In the genomic region with DNA sequence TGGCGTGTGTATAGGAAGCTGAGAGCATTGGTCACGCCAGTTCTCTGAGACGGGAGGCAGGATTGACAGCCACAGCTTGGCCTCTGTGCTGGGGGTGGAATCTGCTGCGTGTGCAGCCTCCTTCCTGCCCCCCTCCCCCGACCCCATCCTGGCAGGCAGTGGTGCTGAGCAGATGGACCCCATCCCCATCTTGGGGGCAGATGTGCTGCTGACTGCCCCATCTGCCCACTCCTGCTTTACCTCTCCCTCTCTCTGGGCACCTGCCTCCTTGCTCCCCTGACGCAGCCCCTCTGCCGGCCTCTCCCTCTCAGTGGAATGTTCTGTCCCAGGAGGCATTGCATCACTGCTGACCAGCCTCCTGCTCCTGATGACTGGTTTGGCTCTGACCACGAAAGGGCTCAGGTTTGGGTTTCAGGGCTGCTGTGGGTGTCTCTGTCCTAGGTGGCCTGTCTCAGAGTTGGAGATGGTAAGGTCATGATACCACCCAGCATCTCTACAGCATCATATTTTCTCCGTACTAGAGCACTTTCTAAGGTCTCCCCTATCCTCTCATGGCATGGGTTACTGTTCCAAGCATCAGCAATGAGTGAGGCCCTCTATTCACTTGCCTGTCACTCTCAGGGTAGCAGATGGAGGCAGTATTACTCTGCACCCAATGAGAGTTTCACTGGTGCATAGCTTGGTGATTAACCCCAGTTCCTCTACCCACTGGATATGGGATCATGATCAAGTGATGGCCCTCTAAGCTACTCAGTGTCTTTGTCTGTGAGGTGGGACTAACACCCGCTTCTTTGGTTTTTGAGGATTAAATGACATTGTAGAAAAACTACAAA, we compare ENCODE assay signal across 13 cellular contexts.
A peak's percentile ranks its signal among the peaks of the same experiment; 100 is the strongest.
DNase-seq lines count a peak whose midpoint lies in the region; ATAC-seq and TF ChIP-seq lines count a peak whose summit lies in the region.
"Had no signal": no experiment of that assay in that cellular context is flagged by ENCODE, and none has a peak within 500 bp of the region (broad histone marks: within the 10 kb centered on the region; RNA-seq: fewer than 3 reads in every experiment).

No MANE protein-coding gene starts in this region.

- H3K27ac ChIP-seq in foreskin keratinocyte (no peak overlapping the region), psoas muscle (peak overlapping the region; percentile 94), Peyer's patch (no peak overlapping the region)
- H3K27ac ChIP-seq: gastroesophageal sphincter, stomach had no signal

- H3K36me3 ChIP-seq in psoas muscle (ENCODE audit: insufficient read depth in 1 of 2, low read depth in 1 of 2) (no peaks in the 10 kb centered on the region), Peyer's patch (no peaks in the 10 kb centered on the region)
- H3K36me3 ChIP-seq: gastroesophageal sphincter, stomach had no signal

- H3K4me1 ChIP-seq in foreskin keratinocyte (no peaks in the 10 kb centered on the region), psoas muscle (peaks cover 76% of the 10 kb centered on the region), Peyer's patch (peaks cover 0 to 7% (median 6%) of the 10 kb centered on the region in 4 donors)
- H3K4me1 ChIP-seq: gastroesophageal sphincter, stomach had no signal

- intact Hi-C loops in psoas muscle (cut with DNase I) = loop anchor here in 1 of 2 donors (5.0 kb wide), 1 partner anchor 36 kb away; no protein-coding TSS in a partner anchor

- H3K27me3 ChIP-seq in foreskin keratinocyte (peaks cover 16% of the 10 kb centered on the region), psoas muscle (ENCODE audit: insufficient read depth in 3 of 3, low read length in 2 of 3) (no peaks in the 10 kb centered on the region), Peyer's patch (no peaks in the 10 kb centered on the region)

- no peaks in the 10 kb centered on the region for H3K9me3 ChIP-seq in psoas muscle
- no peaks in the 10 kb centered on the region for H3K9me3 ChIP-seq in Peyer's patch
- H3K9me3 ChIP-seq: gastroesophageal sphincter, stomach had no signal

- TF ChIP-seq POLR2A in Peyer's patch (IDR thresholded peaks at IDR 0.05) = no peak

- DNase-seq in NCI-H524 treated with DMSO at 0.1 percent for 48 hours (lab: John Stamatoyannopoulos, UW) = peak; percentile 4
- no peak for DNase-seq in foreskin keratinocyte
- DNase-seq in psoas muscle = peak; percentile 75 to 92
- DNase-seq in Peyer's patch = no peak
- DNase-seq: central memory CD4-positive, alpha-beta T cell; GDM1; stimulated activated CD4-positive, alpha-beta T cell treated with anti-CD3 and anti-CD28 coated beads, Interleukin-15, amount 100 ng/mL, for 24 hours; stomach; T-helper 1 cell had no signal

- TF ChIP-seq CTCF in GM12873 (IDR thresholded peaks at IDR 0.05; ENCODE audit: insufficient read depth, low read depth, low read length, missing control alignments) = peak; percentile 28
- no peak for TF ChIP-seq CTCF in foreskin keratinocyte (conservative IDR thresholded peaks at IDR 0.05)
- no peak for TF ChIP-seq CTCF in psoas muscle (IDR thresholded peaks at IDR 0.05)
- TF ChIP-seq CTCF in Peyer's patch (IDR thresholded peaks at IDR 0.05) = no peak

- WGBS in psoas muscle, 3 donors = 19 to 23% (median 23%) methylated on average over 9 to 10 of the region's 10 CpGs

- ATAC-seq in foreskin keratinocyte (peak; percentile 30), psoas muscle (peak; percentile 80 to 92 (median 84)), HG02852 (IDR thresholded peaks at IDR 0.05; ENCODE audit: unreplicated experiment) (no peak), HG03196 (IDR thresholded peaks at IDR 0.05; ENCODE audit: unreplicated experiment) (no peak)
- ATAC-seq: gastroesophageal sphincter had no signal

- H3K4me3 ChIP-seq in psoas muscle (peak overlapping the region; percentile 54), Peyer's patch (no peak overlapping the region)
- H3K4me3 ChIP-seq: gastroesophageal sphincter, stomach had no signal

Comparison
In these comparisons a context has a peak if more than half of its experiments do, and no peak if none do; other contexts are left out.
1. DNase-seq: peak in NCI-H524 treated with DMSO at 0.1 percent for 48 hours (single experiment) and psoas muscle (2 of 2); none in foreskin keratinocyte (0 of 2) and Peyer's patch (0 of 3).
2. ATAC-seq: peak in foreskin keratinocyte (single experiment) and psoas muscle (4 of 4); none in HG02852 (single experiment) and HG03196 (single experiment).